In the genomic region with DNA sequence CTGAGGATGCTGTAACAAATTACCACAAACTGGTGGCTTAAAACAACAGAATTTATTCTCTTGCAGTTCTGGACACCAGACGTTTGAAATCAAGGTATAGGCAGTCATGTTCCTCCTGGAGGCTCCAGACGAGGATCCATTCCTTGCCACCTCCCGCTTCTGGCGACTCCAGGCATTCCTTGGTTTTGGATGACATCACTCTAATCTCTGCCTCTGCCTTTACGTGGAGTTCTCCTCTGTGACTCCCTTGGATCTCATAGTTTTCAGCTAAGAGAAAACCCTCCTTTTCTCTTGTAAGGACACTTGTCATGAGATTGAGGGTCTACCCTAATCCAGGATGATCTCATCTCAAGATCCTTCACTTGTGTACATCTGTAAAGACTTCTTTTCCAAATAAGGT, we compare ENCODE assay signal across 35 cellular contexts. TPM values are rescaled to one million over a fixed set of nuclear protein-coding genes. Genes with fewer than 3 reads are reported as not detected.
"Had no signal": no experiment of that assay in that cellular context is flagged by ENCODE, and none has a peak within 500 bp of the region (broad histone marks: within the 10 kb centered on the region; RNA-seq: fewer than 3 reads in every experiment).

No MANE protein-coding gene starts in this region.

- H2AFZ ChIP-seq: neural progenitor cell had no signal

- H3K4me3 Mint-ChIP-seq: immature natural killer cell; mesothelial cell of epicardium; naive B cell; natural killer cell; nephron progenitor cell; neural progenitor cell; stimulated activated effector memory CD8-positive, alpha-beta T cell treated with anti-CD3 and anti-CD28 coated beads, Interleukin-12 subunit alpha, Interleukin-12 subunit beta, amount 100 ng/mL, for 72 hours; stimulated activated naive CD8-positive, alpha-beta T cell treated with anti-CD3 and anti-CD28 coated beads, Interleukin-15, Interleukin-2, amounts not matched to agents 100 ng/mL and 50 ng/mL, for 24 hours had no signal

- H3K27me3 ChIP-seq: left lung, neural progenitor cell, ovary, right atrium auricular region, sigmoid colon, spleen, suprapubic skin, tibial artery, upper lobe of right lung had no signal

- H3K4me1 Mint-ChIP-seq: immature natural killer cell; mesothelial cell of epicardium; naive B cell; natural killer cell; stimulated activated effector memory CD8-positive, alpha-beta T cell treated with anti-CD3 and anti-CD28 coated beads, Interleukin-12 subunit alpha, Interleukin-12 subunit beta, amount 100 ng/mL, for 72 hours had no signal

- H3K4me2 ChIP-seq: neural progenitor cell had no signal

- H3K27ac ChIP-seq: left lung, lower lobe of right lung, neural progenitor cell, neutrophil, ovary, right atrium auricular region, sigmoid colon, spleen, suprapubic skin, thoracic aorta, tibial artery, upper lobe of right lung had no signal

- H3K27me3 Mint-ChIP-seq: progenitor cell of endocrine pancreas; stimulated activated naive CD8-positive, alpha-beta T cell treated with anti-CD3 and anti-CD28 coated beads, Interleukin-15, Interleukin-2, amounts not matched to agents 100 ng/mL and 50 ng/mL, for 24 hours had no signal

- H3K36me3 ChIP-seq: left lung, lower lobe of right lung, neural progenitor cell, neutrophil, ovary, right atrium auricular region, sigmoid colon, spleen, suprapubic skin, thoracic aorta, tibial artery, upper lobe of right lung had no signal

- H3K9ac ChIP-seq: neural progenitor cell had no signal

- H3K9me3 Mint-ChIP-seq: natural killer cell; neural progenitor cell; stimulated activated effector memory CD8-positive, alpha-beta T cell treated with anti-CD3 and anti-CD28 coated beads, Interleukin-12 subunit alpha, Interleukin-12 subunit beta, amount 100 ng/mL, for 72 hours had no signal

- ATAC-seq: left colon; left lung; lower lobe of right lung; natural killer cell; stimulated activated effector memory CD8-positive, alpha-beta T cell treated with anti-CD3 and anti-CD28 coated beads, Interleukin-12 subunit alpha, Interleukin-12 subunit beta, amount 100 ng/mL, for 72 hours; upper lobe of right lung had no signal

- H3K9me3 ChIP-seq: left lung, lower lobe of right lung, neutrophil, ovary, sigmoid colon, thoracic aorta, tibial artery, upper lobe of right lung had no signal

- H3K27ac Mint-ChIP-seq: immature natural killer cell; mesothelial cell of epicardium; naive B cell; natural killer cell; nephron progenitor cell; neural progenitor cell; progenitor cell of endocrine pancreas; stimulated activated effector memory CD8-positive, alpha-beta T cell treated with anti-CD3 and anti-CD28 coated beads, Interleukin-12 subunit alpha, Interleukin-12 subunit beta, amount 100 ng/mL, for 72 hours; stimulated activated naive CD8-positive, alpha-beta T cell treated with anti-CD3 and anti-CD28 coated beads, Interleukin-15, Interleukin-2, amounts not matched to agents 100 ng/mL and 50 ng/mL, for 24 hours had no signal

- DNase-seq: hypothalamus; immature natural killer cell; kidney; left colon; left lung; lower lobe of right lung; mammary epithelial cell; mesenchymal stem cell; naive B cell; natural killer cell; nephron progenitor cell; occipital lobe; ovary; sigmoid colon; small intestine; spleen; stimulated activated CD4-positive, alpha-beta T cell treated with anti-CD3 and anti-CD28 coated beads, Interleukin-4, amount 100 ng/mL, for 24 hours; stimulated activated naive CD4-positive, alpha-beta T cell; tibial artery; trophoblast cell; upper lobe of right lung had no signal

- H3K4me1 ChIP-seq: left lung, lower lobe of right lung, neural progenitor cell, right atrium auricular region, sigmoid colon, spleen, suprapubic skin, tibial artery, upper lobe of right lung had no signal

- H3K36me3 Mint-ChIP-seq: immature natural killer cell; mesothelial cell of epicardium; natural killer cell; neural progenitor cell; stimulated activated effector memory CD8-positive, alpha-beta T cell treated with anti-CD3 and anti-CD28 coated beads, Interleukin-12 subunit alpha, Interleukin-12 subunit beta, amount 100 ng/mL, for 72 hours had no signal

- H3K4me3 ChIP-seq: left lung, lower lobe of right lung, neural progenitor cell, ovary, right atrium auricular region, sigmoid colon, spleen, suprapubic skin, thoracic aorta, tibial artery, upper lobe of right lung had no signal

RNA-seq across cellular contexts. Expression of a gene that starts 32.8 kb away (rescaled TPM):
- total RNA-seq: kidney, left colon, left lung, liver, lower lobe of right lung, mammary epithelial cell, mesothelial cell of epicardium, mononuclear cell, natural killer cell, occipital lobe, ovary, progenitor cell of endocrine pancreas, pulmonary artery endothelial cell, renal cortical epithelial cell, right atrium auricular region, sigmoid colon, spleen, subcutaneous adipose tissue, suprapubic skin, thoracic aorta, upper lobe of right lung had no signal
- polyA plus RNA-seq: immature natural killer cell, mammary epithelial cell, ovary, sigmoid colon, small intestine, spleen had no signal
